1 cellular context compared by ENCODE assay signal in the genomic region with DNA sequence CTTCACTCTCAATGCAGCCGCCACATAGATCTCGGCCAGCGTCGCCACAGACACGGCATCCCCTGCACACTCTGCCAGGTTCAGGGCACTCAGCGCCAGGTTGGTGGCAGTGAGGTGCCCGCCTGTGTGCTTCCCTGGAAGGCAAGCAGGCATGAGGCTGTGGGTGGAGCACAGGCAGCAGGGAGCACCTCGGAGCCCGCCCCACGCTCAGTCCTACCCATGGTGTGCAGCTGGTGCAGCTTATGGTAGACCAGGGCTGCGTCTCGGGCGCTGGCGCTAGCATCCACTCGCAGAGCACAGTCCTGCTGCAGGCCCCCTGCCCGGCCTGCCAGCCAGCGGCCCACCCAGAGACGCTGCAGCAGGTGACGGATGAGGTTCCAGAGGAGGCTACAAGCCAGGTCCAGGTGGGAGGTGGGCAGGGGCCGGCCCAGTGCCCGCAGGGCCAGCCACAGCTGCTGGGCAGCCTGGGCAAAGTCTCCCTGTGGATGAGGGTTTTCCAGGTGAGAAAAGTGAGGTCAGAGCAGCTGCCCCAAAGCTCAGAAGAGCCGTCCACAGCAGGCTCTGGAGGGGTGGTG.
TF ChIP-seq lines count a peak whose summit lies in the region.

No MANE protein-coding gene starts in this region.

TF ChIP-seq in HepG2, 621 proteins besides CTCF, POLR2A, EP300 and RAD21 (continued from another document):
- TF ChIP-seq ZNF543 (CRISPR knock-in tag; IDR thresholded peaks at IDR 0.05) (no peak), ZNF264 (CRISPR knock-in tag; IDR thresholded peaks at IDR 0.05) (no peak), ZNF598 (CRISPR knock-in tag; IDR thresholded peaks at IDR 0.05; ENCODE audit: borderline replicate concordance) (0 out of 2 replicates have a peak, but pooled peaks have one; percentile 41), ZNF713 (CRISPR knock-in tag; IDR thresholded peaks at IDR 0.05) (no peak), GATA4 (IDR thresholded peaks at IDR 0.05; ENCODE audit: borderline replicate concordance, low read depth) (no peak), AGO2 (optimal IDR thresholded peaks at IDR 0.05; ENCODE audit: low read depth, low read length) (peak; percentile 47), PHF20 (CRISPR knock-in tag; IDR thresholded peaks at IDR 0.05) (no peak), HMG20A (CRISPR knock-in tag; IDR thresholded peaks at IDR 0.05; ENCODE audit: borderline replicate concordance) (no peak), RXRB (CRISPR knock-in tag; IDR thresholded peaks at IDR 0.05; ENCODE audit: borderline replicate concordance) (no peak), ZNF558 (CRISPR knock-in tag; IDR thresholded peaks at IDR 0.05; ENCODE audit: borderline replicate concordance) (no peak), PAWR (CRISPR knock-in tag; IDR thresholded peaks at IDR 0.05; ENCODE audit: borderline replicate concordance) (no peak), SP2 (CRISPR knock-in tag; IDR thresholded peaks at IDR 0.05) (no peak), BORCS8-MEF2B (CRISPR knock-in tag; IDR thresholded peaks at IDR 0.05) (no peak), HNRNPK (IDR thresholded peaks at IDR 0.05; ENCODE audit: low read depth, low read length, poor library complexity, severe bottlenecking) (no peak), RBM39 (IDR thresholded peaks at IDR 0.05; ENCODE audit: low read depth, low read length, poor library complexity, severe bottlenecking) (peak; percentile 29), RBFOX2 (IDR thresholded peaks at IDR 0.05; ENCODE audit: low read depth, low read length) (peak; percentile 64), HNRNPL (IDR thresholded peaks at IDR 0.05; ENCODE audit: low read depth, low read length) (0 out of 2 replicates have a peak, but pooled peaks have one; percentile 30), KLF15 (CRISPR knock-in tag; IDR thresholded peaks at IDR 0.05; ENCODE audit: borderline replicate concordance) (no peak), ZNF891 (CRISPR knock-in tag; IDR thresholded peaks at IDR 0.05) (0 out of 2 replicates have a peak, but pooled peaks have one; percentile 30)
- TF ChIP-seq, protein P1, sequence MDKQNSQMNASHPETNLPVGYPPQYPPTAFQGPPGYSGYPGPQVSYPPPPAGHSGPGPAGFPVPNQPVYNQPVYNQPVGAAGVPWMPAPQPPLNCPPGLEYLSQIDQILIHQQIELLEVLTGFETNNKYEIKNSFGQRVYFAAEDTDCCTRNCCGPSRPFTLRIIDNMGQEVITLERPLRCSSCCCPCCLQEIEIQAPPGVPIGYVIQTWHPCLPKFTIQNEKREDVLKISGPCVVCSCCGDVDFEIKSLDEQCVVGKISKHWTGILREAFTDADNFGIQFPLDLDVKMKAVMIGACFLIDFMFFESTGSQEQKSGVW (CRISPR knock-in tag; IDR thresholded peaks at IDR 0.05; ENCODE audit: borderline replicate concordance): no peak
- TF ChIP-seq, protein P2, sequence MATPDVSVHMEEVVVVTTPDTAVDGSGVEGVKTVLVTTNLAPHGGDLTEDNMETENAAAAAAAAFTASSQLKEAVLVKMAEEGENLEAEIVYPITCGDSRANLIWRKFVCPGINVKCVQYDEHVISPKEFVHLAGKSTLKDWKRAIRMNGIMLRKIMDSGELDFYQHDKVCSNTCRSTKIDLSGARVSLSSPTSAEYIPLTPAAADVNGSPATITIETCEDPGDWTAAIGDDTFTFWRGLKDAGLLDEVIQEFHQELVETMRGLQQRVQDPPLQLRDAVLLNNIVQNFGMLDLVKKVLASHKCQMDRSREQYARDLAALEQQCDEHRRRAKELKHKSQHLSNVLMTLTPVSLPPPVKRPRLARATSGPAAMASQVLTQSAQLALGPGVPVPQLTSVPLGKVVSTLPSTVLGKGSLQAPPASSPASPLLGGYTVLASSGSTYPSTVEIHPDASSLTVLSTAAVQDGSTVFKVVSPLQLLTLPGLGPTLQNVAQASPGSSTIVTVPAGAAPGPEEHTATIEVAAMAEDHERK (CRISPR knock-in tag; IDR thresholded peaks at IDR 0.05; ENCODE audit: low read depth): no peak
